ENCODE assay signal across 1 cellular context in genomic region chr6:158042245-158042798, GRCh38.
TF ChIP-seq lines count a peak whose summit lies in the region.

No MANE protein-coding gene starts in this region.

TF ChIP-seq in K562, 482 proteins besides CTCF, POLR2A, EP300 and RAD21 (continued from another document):
- TF ChIP-seq ZBTB11 (CRISPR knock-in tag; IDR thresholded peaks at IDR 0.05), result peak in 1 of 3 experiments; percentile 49; a peak in 2 of 6 replicates
- peak; percentile 94 for TF ChIP-seq JUN (IDR thresholded peaks at IDR 0.05; ENCODE audit: borderline replicate concordance, low read depth, low read length)
- peak; percentile 19; the same call in 1 of the 2 replicates for TF ChIP-seq JUN (CRISPR knock-in tag; IDR thresholded peaks at IDR 0.05; ENCODE audit: borderline replicate concordance)
- TF ChIP-seq MBD1 (CRISPR knock-in tag; IDR thresholded peaks at IDR 0.05), result no peak
- TF ChIP-seq MTA1 (IDR thresholded peaks at IDR 0.05; ENCODE audit: borderline replicate concordance), result peak; percentile 45; the same call in 1 of the 2 replicates
- TF ChIP-seq KLF13 (tag; IDR thresholded peaks at IDR 0.05; ENCODE audit: borderline replicate concordance, low read depth), result peak; percentile 72; the same call in 1 of the 2 replicates
- peak; percentile 78 for TF ChIP-seq BHLHE40 (IDR thresholded peaks at IDR 0.05; ENCODE audit: low read length)
- TF ChIP-seq ZNF174 (CRISPR knock-in tag; IDR thresholded peaks at IDR 0.05), result no peak
- peak in 1 of 2 experiments; percentile 72; a peak in 2 of 4 replicates for TF ChIP-seq TEAD1 (CRISPR knock-in tag; IDR thresholded peaks at IDR 0.05)
- peak; percentile 97 for TF ChIP-seq JUND (IDR thresholded peaks at IDR 0.05; ENCODE audit: borderline replicate concordance, low read depth, low read length)
- TF ChIP-seq JUND (tag; IDR thresholded peaks at IDR 0.05; ENCODE audit: borderline replicate concordance, low read depth, low read length), result peak; percentile 95; the same call in 2 of the 3 replicates
- TF ChIP-seq PRPF4 (IDR thresholded peaks at IDR 0.05; ENCODE audit: insufficient read depth, low read depth, low read length, poor library complexity, severe bottlenecking), result no peak
- TF ChIP-seq ZNF165 (CRISPR knock-in tag; IDR thresholded peaks at IDR 0.05; ENCODE audit: borderline replicate concordance), result 0 out of 2 replicates have a peak, but pooled peaks have one; percentile 41
